16 cellular contexts compared by ENCODE assay signal in the genomic region with DNA sequence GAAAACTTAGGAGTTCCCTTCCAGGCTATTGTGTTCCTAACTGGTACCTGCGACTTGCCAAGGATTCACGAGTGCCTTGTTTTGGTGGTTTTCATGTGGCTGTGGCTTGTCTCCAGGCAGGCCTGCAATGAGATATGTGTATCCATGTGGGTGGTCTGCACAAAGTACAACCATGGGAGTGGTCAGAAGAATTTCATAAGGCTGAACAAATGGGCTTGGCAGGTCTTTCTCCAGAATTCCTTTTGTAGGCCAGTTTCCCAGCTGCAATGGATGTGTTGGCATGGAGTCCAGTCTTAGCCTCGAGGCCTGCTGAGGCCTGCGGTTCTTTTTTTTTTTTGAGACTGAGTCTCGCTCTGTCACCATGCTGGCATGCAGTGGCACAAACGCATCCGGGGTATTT. TPM values are rescaled to one million over a fixed set of nuclear protein-coding genes. Genes with fewer than 3 reads are reported as not detected.
DNase-seq lines count a peak whose midpoint lies in the region; ATAC-seq and TF ChIP-seq lines count a peak whose summit lies in the region.
"Had no signal": no experiment of that assay in that cellular context is flagged by ENCODE, and none has a peak within 500 bp of the region (broad histone marks: within the 10 kb centered on the region; RNA-seq: fewer than 3 reads in every experiment).

No MANE protein-coding gene starts in this region.

- H3K27ac ChIP-seq in gastrocnemius medialis (no peak overlapping the region), coronary artery (peak overlapping the region in 1 of 2 donors; percentile 11), osteoblast (ENCODE audit: low read depth, low read length) (no peak overlapping the region)
- H3K27ac ChIP-seq: BLaER1, cardiac muscle cell had no signal

- H3K9me3 ChIP-seq in gastrocnemius medialis: no peaks in the 10 kb centered on the region
- H3K9me3 ChIP-seq in osteoblast (ENCODE audit: low read depth, low read length): no peaks in the 10 kb centered on the region
- H3K9me3 ChIP-seq: BLaER1 had no signal

- no peak overlapping the region for H3K4me2 ChIP-seq in osteoblast (ENCODE audit: insufficient read depth, low read length)
- H3K4me2 ChIP-seq: BLaER1 had no signal

- H3K36me3 ChIP-seq in gastrocnemius medialis (no peaks in the 10 kb centered on the region), osteoblast (ENCODE audit: insufficient read depth, low read length) (no peaks in the 10 kb centered on the region)
- H3K36me3 ChIP-seq: BLaER1, cardiac muscle cell had no signal

- no peak overlapping the region for H3K4me3 ChIP-seq in astrocyte of the spinal cord (ENCODE audit: low read depth, low read length)
- H3K4me3 ChIP-seq in gastrocnemius medialis: no peak overlapping the region
- H3K4me3 ChIP-seq in coronary artery: no peak overlapping the region
- H3K4me3 ChIP-seq in osteoblast (ENCODE audit: insufficient read depth, low read length): no peak overlapping the region
- H3K4me3 ChIP-seq: BLaER1, cardiac muscle cell had no signal

- H3K79me2 ChIP-seq in osteoblast (ENCODE audit: insufficient read depth, low read length): no peaks in the 10 kb centered on the region

- TF ChIP-seq POLR2A in gastrocnemius medialis (IDR thresholded peaks at IDR 0.05): no peak

- TF ChIP-seq CTCF in astrocyte of the spinal cord (IDR thresholded peaks at IDR 0.05; ENCODE audit: low read depth, low read length) (no peak), gastrocnemius medialis (IDR thresholded peaks at IDR 0.05 in 4 of 5, conservative IDR thresholded peaks at IDR 0.05 in 1 of 5) (no peak), coronary artery (IDR thresholded peaks at IDR 0.05) (no peak), osteoblast (IDR thresholded peaks at IDR 0.05; ENCODE audit: extremely low read depth, low read depth, low read length) (no peak)

- no peaks in the 10 kb centered on the region for H3K4me1 ChIP-seq in gastrocnemius medialis
- H3K4me1 ChIP-seq in osteoblast (ENCODE audit: insufficient read depth, low read length): no peaks in the 10 kb centered on the region

- intact Hi-C loops in left cardiac atrium (cut with DNase I): no loop called here
- intact Hi-C loops in gastrocnemius medialis (cut with DNase I; ENCODE audit: low total_unique reads): loop anchor here (10.0 kb wide), 1 partner anchor 619 kb away; no protein-coding TSS in a partner anchor

- DNase-seq in GM03348 (ENCODE audit: low spot score): peak; percentile 69
- peak; percentile 68 for DNase-seq in astrocyte of the spinal cord (ENCODE audit: low read depth, low spot score)
- no peak for DNase-seq in left cardiac atrium
- DNase-seq in gastrocnemius medialis: peak; percentile 19 to 50
- no peak for DNase-seq in coronary artery (ENCODE audit: low spot score)
- no peak for DNase-seq in kidney tubule cell (ENCODE audit: low spot score)
- no peak for DNase-seq in osteoblast (ENCODE audit: insufficient read length, low spot score, missing footprints)
- DNase-seq: activated CD4-positive, CD25-positive, alpha-beta regulatory T cell; activated naive CD4-positive, alpha-beta T cell; NCI-H2029; NCI-H748 treated with DMSO at 0.1 percent for 48 hours; stimulated activated naive CD8-positive, alpha-beta T cell treated with anti-CD3 and anti-CD28 coated beads, Interleukin-15, amount 100 ng/mL, for 72 hours; T-helper 1 cell had no signal

- ATAC-seq in left cardiac atrium: peak; percentile 39 to 71
- ATAC-seq in gastrocnemius medialis: peak; percentile 80 to 83
- no peak for ATAC-seq in HG03457 (IDR thresholded peaks at IDR 0.05; ENCODE audit: unreplicated experiment)
- ATAC-seq: stimulated activated naive CD8-positive, alpha-beta T cell treated with anti-CD3 and anti-CD28 coated beads, Interleukin-15, amount 100 ng/mL, for 72 hours had no signal

- H4K20me1 ChIP-seq in osteoblast (ENCODE audit: insufficient read depth, low read length): no peaks in the 10 kb centered on the region
- H4K20me1 ChIP-seq: BLaER1 had no signal

- no peaks in the 10 kb centered on the region for H3K27me3 ChIP-seq in gastrocnemius medialis
- H3K27me3 ChIP-seq in osteoblast (ENCODE audit: insufficient read depth, low read length): no peaks in the 10 kb centered on the region
- H3K27me3 ChIP-seq: BLaER1, cardiac muscle cell had no signal

- H2AFZ ChIP-seq in osteoblast (ENCODE audit: low read length): no peak overlapping the region

- in situ Hi-C loops in astrocyte of the spinal cord (cut with HindIII; ENCODE audit: low sequenced_read_pairs) (no loop called here), gastrocnemius medialis (cut with MboI; ENCODE audit: low sequenced_read_pairs in 4 of 4) (no loop called here)

RNA-seq across cellular contexts. Expression of a gene that starts 28.8 kb away (rescaled TPM):
- total RNA-seq in left cardiac atrium (1 to 10 TPM in 1 of 2 donors, under 1 TPM in 1; 0.10 to 1.1 TPM), gastrocnemius medialis (under 1 TPM in 1 of 4 donors, not detected in 3; 0.29 TPM), osteoblast (8.3 and 9.4 TPM in 2 replicates)

Comparison
In these comparisons a context has a peak if more than half of its experiments do, and no peak if none do; other contexts are left out.
1. DNase-seq: peak in GM03348 (single experiment), astrocyte of the spinal cord (single experiment) and gastrocnemius medialis (2 of 2); none in left cardiac atrium (single experiment), coronary artery (single experiment), kidney tubule cell (single experiment) and osteoblast (single experiment).